Comparison of ENCODE assay signal across 10 cellular contexts in genomic region chr12:50926415-50926814, GRCh38. TPM values are rescaled to one million over a fixed set of nuclear protein-coding genes. Genes with fewer than 3 reads are reported as not detected.
DNase-seq lines count a peak whose midpoint lies in the region; ATAC-seq and TF ChIP-seq lines count a peak whose summit lies in the region.
"Had no signal": no experiment of that assay in that cellular context is flagged by ENCODE, and none has a peak within 500 bp of the region (broad histone marks: within the 10 kb centered on the region; RNA-seq: fewer than 3 reads in every experiment).

No MANE protein-coding gene starts in this region.

- H3K4me1 ChIP-seq in liver (ENCODE audit: control insufficient read depth in 4 of 4, insufficient read depth in 4 of 4, low read length in 3 of 4) (peaks cover 8 to 59% (median 45%) of the 10 kb centered on the region in 4 donors), stomach (peaks cover 37 to 72% (median 64%) of the 10 kb centered on the region in 4 donors)

- no peak overlapping the region for H3K27ac Mint-ChIP-seq in HFFc6

- TF ChIP-seq RAD21 in liver (IDR thresholded peaks at IDR 0.05), result no peak

- peak overlapping the region; percentile 68 to 69 for H3K27ac ChIP-seq in liver (ENCODE audit: low read depth in 1 of 2, low read length in 2 of 2)
- peak overlapping the region in 4 of 5 donors; percentile 86 to 92 (median 88) for H3K27ac ChIP-seq in stomach

- TF ChIP-seq CTCF in HFFc6 (IDR thresholded peaks at IDR 0.05), result no peak
- no peak for TF ChIP-seq CTCF in astrocyte of the spinal cord (IDR thresholded peaks at IDR 0.05; ENCODE audit: low read depth, low read length)
- TF ChIP-seq CTCF in liver (IDR thresholded peaks at IDR 0.05; ENCODE audit: low read depth, low read length, missing input control), result no peak
- no peak for TF ChIP-seq CTCF in stomach (IDR thresholded peaks at IDR 0.05)

- no peak for TF ChIP-seq POLR2A in stomach (IDR thresholded peaks at IDR 0.05)

- H3K4me1 Mint-ChIP-seq in HFFc6 (ENCODE audit: low read depth), result peaks cover 47% of the 10 kb centered on the region

- 21% methylated on average over 1 of the region's 1 CpG for WGBS in liver
- 6 to 18% (median 14%) methylated on average over 1 of the region's 1 CpG for WGBS in stomach, 5 donors

- intact Hi-C loops in stomach (cut with DNase I; ENCODE audit: low total_unique reads), result no loop called here

- H3K9me3 ChIP-seq in liver (ENCODE audit: control insufficient read depth in 4 of 4, low read length in 3 of 4), result no peaks in the 10 kb centered on the region
- H3K9me3 ChIP-seq in stomach, result no peaks in the 10 kb centered on the region

- H3K36me3 ChIP-seq in liver (ENCODE audit: control insufficient read depth in 4 of 4, insufficient read depth in 3 of 4, low read depth in 1 of 4, low read length in 3 of 4) (peaks cover 0 to 4% (median 1%) of the 10 kb centered on the region in 4 donors), stomach (peaks cover 12 to 22% (median 18%) of the 10 kb centered on the region in 4 donors)

- H3K9ac ChIP-seq in liver (ENCODE audit: low read depth in 1 of 2, low read length in 2 of 2), result peak overlapping the region; percentile 40 to 99

- in situ Hi-C loops in astrocyte of the spinal cord (cut with HindIII; ENCODE audit: low sequenced_read_pairs), result no loop called here

- no peak for TF ChIP-seq EP300 in stomach (IDR thresholded peaks at IDR 0.05)

- H3K27me3 ChIP-seq in liver (ENCODE audit: control insufficient read depth in 4 of 4, insufficient read depth in 4 of 4, low read length in 3 of 4) (no peaks in the 10 kb centered on the region), stomach (no peaks in the 10 kb centered on the region)

- no peak for DNase-seq in HFFc6
- no peak for DNase-seq in astrocyte of the spinal cord (ENCODE audit: low read depth, low spot score)
- DNase-seq in stomach, result no peak
- DNase-seq in cerebellum (ENCODE audit: low spot score), result no peak
- DNase-seq in epidermal melanocyte (ENCODE audit: insufficient read length, low spot score), result no peak
- DNase-seq: glutamatergic neuron had no signal

- no peaks in the 10 kb centered on the region for H3K9me3 Mint-ChIP-seq in HFFc6

- H3K36me3 Mint-ChIP-seq in HFFc6 (ENCODE audit: low read depth), result no peaks in the 10 kb centered on the region

- H3K27me3 Mint-ChIP-seq in HFFc6 (ENCODE audit: insufficient read depth), result no peaks in the 10 kb centered on the region

- peak overlapping the region; percentile 44; the same call in 1 of the 2 replicates for H3K4me3 Mint-ChIP-seq in HFFc6

- H3K4me3 ChIP-seq in astrocyte of the spinal cord (ENCODE audit: low read depth, low read length) (peak overlapping the region; percentile 68), liver (ENCODE audit: low read depth in 1 of 3, low read length in 3 of 3) (peak overlapping the region; percentile 63 to 100 (median 90)), stomach (peak overlapping the region; percentile 79 to 87 (median 84))

- ATAC-seq in GM18502 (IDR thresholded peaks at IDR 0.05; ENCODE audit: poor library complexity, unreplicated experiment), result no peak
- no peak for ATAC-seq in HG03159 (IDR thresholded peaks at IDR 0.05; ENCODE audit: unreplicated experiment)

TF ChIP-seq in liver, 16 proteins besides CTCF, POLR2A, EP300 and RAD21:
- TF ChIP-seq MAX (IDR thresholded peaks at IDR 0.05) (no peak), HNF4G (IDR thresholded peaks at IDR 0.05) (no peak), FOXA2 (IDR thresholded peaks at IDR 0.05) (no peak), FOXA1 (IDR thresholded peaks at IDR 0.05) (no peak), SP1 (IDR thresholded peaks at IDR 0.05) (no peak), EGR1 (IDR thresholded peaks at IDR 0.05; ENCODE audit: low read depth in 2 of 2) (no peak), HNF4A (conservative IDR thresholded peaks at IDR 0.05) (no peak), TAF1 (conservative IDR thresholded peaks at IDR 0.05) (no peak), REST (IDR thresholded peaks at IDR 0.05) (no peak), RXRA (IDR thresholded peaks at IDR 0.05) (no peak), GABPA (IDR thresholded peaks at IDR 0.05 in 1 of 2, conservative IDR thresholded peaks at IDR 0.05 in 1 of 2) (no peak), NR2F2 (IDR thresholded peaks at IDR 0.05) (no peak), YY1 (IDR thresholded peaks at IDR 0.05) (no peak), JUND (IDR thresholded peaks at IDR 0.05) (no peak)
TF ChIP-seq in liver: peak in this region for 0.

RNA-seq across cellular contexts. Expression of gene HIGD1C, which starts 25.9 kb away (rescaled TPM):
- total RNA-seq in HFFc6 (2021; fragmentation: NEBNext Ultra II Directional; extraction: Animal tissue kit (Norgen Biotek cat#: 25700)), result not detected
- total RNA-seq in liver (not detected), stomach (not detected), cerebellum (not detected)
- polyA plus RNA-seq in liver (not detected), stomach (not detected)
- total RNA-seq: NCI-H460 had no signal
